Comparison of ENCODE assay signal across 1 cellular context in genomic region chr2:113124984-113125855, GRCh38.
TF ChIP-seq lines count a peak whose summit lies in the region.

No MANE protein-coding gene starts in this region.

TF ChIP-seq in HepG2, 621 proteins besides CTCF, POLR2A, EP300 and RAD21 (continued from another document and continues in another):
- TF ChIP-seq ZBTB38 (CRISPR knock-in tag; IDR thresholded peaks at IDR 0.05) (no peak), AGO1 (IDR thresholded peaks at IDR 0.05; ENCODE audit: low read depth, low read length, poor library complexity, severe bottlenecking) (no peak), ZNF382 (CRISPR knock-in tag; IDR thresholded peaks at IDR 0.05; ENCODE audit: borderline replicate concordance) (no peak), AGO2 (optimal IDR thresholded peaks at IDR 0.05; ENCODE audit: low read depth, low read length) (no peak), ATF6 (CRISPR knock-in tag; conservative IDR thresholded peaks at IDR 0.05) (no peak), WIZ (CRISPR knock-in tag; IDR thresholded peaks at IDR 0.05) (0 out of 2 replicates have a peak, but pooled peaks have one; percentile 18), ZNF160 (CRISPR knock-in tag; IDR thresholded peaks at IDR 0.05) (no peak; the same call in 1 of the 2 replicates), CEBPG (CRISPR knock-in tag; IDR thresholded peaks at IDR 0.05) (0 out of 2 replicates have a peak, but pooled peaks have one; percentile 24), MED1 (CRISPR knock-in tag; IDR thresholded peaks at IDR 0.05) (peak; percentile 91), SOX13 (IDR thresholded peaks at IDR 0.05) (no peak), SOX13 (CRISPR knock-in tag; conservative IDR thresholded peaks at IDR 0.05 in 1 of 2, IDR thresholded peaks at IDR 0.05 in 1 of 2) (peak in 1 of 2 experiments; percentile 67; a peak in 1 of 4 replicates), ZNF781 (CRISPR knock-in tag; IDR thresholded peaks at IDR 0.05; ENCODE audit: borderline replicate concordance, not compliant biosample characterization) (no peak), ZNF609 (CRISPR knock-in tag; IDR thresholded peaks at IDR 0.05; ENCODE audit: borderline replicate concordance) (0 out of 2 replicates have a peak, but pooled peaks have one; percentile 12), POGZ (CRISPR knock-in tag; IDR thresholded peaks at IDR 0.05) (no peak), ESRRA (CRISPR knock-in tag; IDR thresholded peaks at IDR 0.05; ENCODE audit: low read depth) (0 out of 2 replicates have a peak, but pooled peaks have one; percentile 31), ZFP36 (IDR thresholded peaks at IDR 0.05; ENCODE audit: borderline replicate concordance, low read depth, low read length, partially characterized antibody) (no peak), ZNF138 (CRISPR knock-in tag; IDR thresholded peaks at IDR 0.05; ENCODE audit: low read depth) (no peak), ZNF530 (CRISPR knock-in tag; IDR thresholded peaks at IDR 0.05; ENCODE audit: low read depth) (no peak), KMT2B (CRISPR knock-in tag; IDR thresholded peaks at IDR 0.05) (no peak), ZNF496 (CRISPR knock-in tag; IDR thresholded peaks at IDR 0.05; ENCODE audit: insufficient replicate concordance) (no peak), PITX1 (CRISPR knock-in tag; IDR thresholded peaks at IDR 0.05) (no peak), ZNF878 (CRISPR knock-in tag; IDR thresholded peaks at IDR 0.05) (peak; percentile 48; the same call in 1 of the 2 replicates), DDIT3 (CRISPR knock-in tag; IDR thresholded peaks at IDR 0.05) (no peak), ZNF503 (CRISPR knock-in tag; IDR thresholded peaks at IDR 0.05) (no peak; the same call in 1 of the 2 replicates), ERF (CRISPR knock-in tag; IDR thresholded peaks at IDR 0.05) (0 out of 2 replicates have a peak, but pooled peaks have one; percentile 24), CHD4 (IDR thresholded peaks at IDR 0.05; ENCODE audit: borderline replicate concordance, low read length) (0 out of 2 replicates have a peak, but pooled peaks have one; percentile 19), BCL3 (CRISPR knock-in tag; IDR thresholded peaks at IDR 0.05) (no peak), REL (CRISPR knock-in tag; conservative IDR thresholded peaks at IDR 0.05) (no peak), MEF2D (CRISPR knock-in tag; IDR thresholded peaks at IDR 0.05) (peak; percentile 36; the same call in 1 of the 2 replicates), ZNF12 (CRISPR knock-in tag; IDR thresholded peaks at IDR 0.05) (peak; percentile 8; the same call in 1 of the 2 replicates), SRSF4 (IDR thresholded peaks at IDR 0.05; ENCODE audit: low read depth, low read length, poor library complexity, severe bottlenecking) (no peak), DPF2 (CRISPR knock-in tag; IDR thresholded peaks at IDR 0.05; ENCODE audit: borderline replicate concordance, low read depth) (no peak; the same call in 1 of the 2 replicates), CREB1 (IDR thresholded peaks at IDR 0.05) (no peak), CREB1 (CRISPR knock-in tag; IDR thresholded peaks at IDR 0.05) (no peak), JUND (CRISPR knock-in tag; IDR thresholded peaks at IDR 0.05) (peak; percentile 72), SMARCE1 (IDR thresholded peaks at IDR 0.05; ENCODE audit: borderline replicate concordance) (no peak), TIGD3 (CRISPR knock-in tag; IDR thresholded peaks at IDR 0.05; ENCODE audit: borderline replicate concordance) (no peak), MYC (CRISPR knock-in tag; IDR thresholded peaks at IDR 0.05; ENCODE audit: borderline replicate concordance) (no peak), REXO4 (CRISPR knock-in tag; IDR thresholded peaks at IDR 0.05; ENCODE audit: borderline replicate concordance) (no peak), ZNF7 (CRISPR knock-in tag; IDR thresholded peaks at IDR 0.05) (no peak), ZNF264 (CRISPR knock-in tag; IDR thresholded peaks at IDR 0.05) (no peak), ATRX (CRISPR knock-in tag; IDR thresholded peaks at IDR 0.05; ENCODE audit: borderline replicate concordance) (no peak), ZNF704 (CRISPR knock-in tag; IDR thresholded peaks at IDR 0.05; ENCODE audit: borderline replicate concordance) (no peak), ZNF367 (CRISPR knock-in tag; IDR thresholded peaks at IDR 0.05; ENCODE audit: borderline replicate concordance) (no peak), MXI1 (IDR thresholded peaks at IDR 0.05; ENCODE audit: borderline replicate concordance, low read depth, low read length) (no peak), ZNF121 (CRISPR knock-in tag; IDR thresholded peaks at IDR 0.05) (no peak), NONO (IDR thresholded peaks at IDR 0.05) (no peak), NONO (CRISPR knock-in tag; conservative IDR thresholded peaks at IDR 0.05) (no peak), HMG20A (CRISPR knock-in tag; IDR thresholded peaks at IDR 0.05; ENCODE audit: borderline replicate concordance) (peak; percentile 80), ZNF432 (CRISPR knock-in tag; IDR thresholded peaks at IDR 0.05; ENCODE audit: borderline replicate concordance) (no peak), ZBTB25 (CRISPR knock-in tag; IDR thresholded peaks at IDR 0.05) (peak; percentile 34; the same call in 1 of the 2 replicates), ZMAT3 (CRISPR knock-in tag; conservative IDR thresholded peaks at IDR 0.05) (0 out of 2 replicates have a peak, but pooled peaks have one; percentile 42), HDAC1 (CRISPR knock-in tag; IDR thresholded peaks at IDR 0.05) (peak; percentile 69), MIER2 (CRISPR knock-in tag; IDR thresholded peaks at IDR 0.05) (peak; percentile 12; the same call in 1 of the 2 replicates), GTF3A (CRISPR knock-in tag; conservative IDR thresholded peaks at IDR 0.05) (no peak), ZNF101 (CRISPR knock-in tag; IDR thresholded peaks at IDR 0.05; ENCODE audit: borderline replicate concordance, low read depth) (no peak), ZZZ3 (CRISPR knock-in tag; IDR thresholded peaks at IDR 0.05; ENCODE audit: borderline replicate concordance) (no peak), NFRKB (IDR thresholded peaks at IDR 0.05) (no peak), ZNF205 (CRISPR knock-in tag; IDR thresholded peaks at IDR 0.05) (no peak)
